In the genomic region with DNA sequence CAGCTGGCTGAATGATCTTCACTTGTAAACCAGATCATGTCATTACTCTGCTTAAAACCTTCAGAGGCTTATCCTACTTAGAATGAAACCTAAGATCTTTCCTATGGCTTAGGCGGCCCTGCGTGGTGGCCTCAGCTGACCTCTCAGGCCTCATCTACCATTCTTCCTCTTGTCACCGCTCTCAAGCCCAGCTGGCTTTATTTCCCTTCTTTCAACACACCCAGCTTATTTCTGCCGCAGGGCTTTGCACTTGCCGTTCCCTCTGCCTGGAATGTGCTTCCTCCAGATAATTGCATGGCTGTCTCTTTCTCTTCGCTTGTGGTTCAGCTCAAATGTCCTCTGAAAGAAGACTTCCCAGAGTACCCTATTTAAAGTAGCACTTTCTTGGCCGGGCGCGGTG, we compare ENCODE assay signal across 16 cellular contexts. TPM values are rescaled to one million over a fixed set of nuclear protein-coding genes. Genes with fewer than 3 reads are reported as not detected.
DNase-seq lines count a peak whose midpoint lies in the region; ATAC-seq and TF ChIP-seq lines count a peak whose summit lies in the region.
"Had no signal": no experiment of that assay in that cellular context is flagged by ENCODE, and none has a peak within 500 bp of the region (broad histone marks: within the 10 kb centered on the region; RNA-seq: fewer than 3 reads in every experiment).

No MANE protein-coding gene starts in this region.

- H3K27me3 ChIP-seq in right cardiac atrium (ENCODE audit: control insufficient read depth, insufficient read depth) (no peaks in the 10 kb centered on the region), gastrocnemius medialis (no peaks in the 10 kb centered on the region)
- H3K27me3 ChIP-seq: foreskin keratinocyte, suprapubic skin had no signal

- WGBS in right cardiac atrium = 71% methylated on average over 9 of the region's 9 CpGs

- H3K9me3 Mint-ChIP-seq in T-helper 2 cell treated with Interferon-gamma antibody and Interleukin-4, amounts not matched to agents 5 μg/mL and 100 μg/mL, for 36 hours = no peaks in the 10 kb centered on the region

- TF ChIP-seq POLR2A in gastrocnemius medialis (IDR thresholded peaks at IDR 0.05) = no peak

- H3K36me3 ChIP-seq in SK-N-MC (ENCODE audit: insufficient read depth, low read length) (no peaks in the 10 kb centered on the region), gastrocnemius medialis (no peaks in the 10 kb centered on the region)
- H3K36me3 ChIP-seq: suprapubic skin had no signal

- H3K4me3 Mint-ChIP-seq in T-helper 2 cell treated with Interferon-gamma antibody and Interleukin-4, amounts not matched to agents 5 μg/mL and 100 μg/mL, for 36 hours = no peak overlapping the region

- no peaks in the 10 kb centered on the region for H3K27me3 Mint-ChIP-seq in T-helper 2 cell treated with Interferon-gamma antibody and Interleukin-4, amounts not matched to agents 5 μg/mL and 100 μg/mL, for 36 hours (ENCODE audit: low read depth)

- H3K9ac ChIP-seq in SK-N-MC (ENCODE audit: insufficient read length) = no peak overlapping the region

- peak overlapping the region; percentile 58 for H3K27ac Mint-ChIP-seq in T-helper 2 cell treated with Interferon-gamma antibody and Interleukin-4, amounts not matched to agents 5 μg/mL and 100 μg/mL, for 36 hours

- peaks cover 26% of the 10 kb centered on the region for H3K4me1 Mint-ChIP-seq in T-helper 2 cell treated with Interferon-gamma antibody and Interleukin-4, amounts not matched to agents 5 μg/mL and 100 μg/mL, for 36 hours (ENCODE audit: low read depth)

- intact Hi-C loops in right cardiac atrium (cut with DNase I) = loop anchor here in 3 of 4 donors (10.0 kb wide), 3 partner anchors 205 to 325 kb away; partner anchors contain the start of genes BRME1 (in 1 of the 3) and CC2D1A (in 1 of the 3)
- intact Hi-C loops in gastrocnemius medialis (cut with DNase I; ENCODE audit: low total_unique reads) = loop anchor here (5.0 kb wide), 3 partner anchors 133 to 267 kb away; partner anchors contain the start of gene RFX1

- H3K4me3 ChIP-seq in SK-N-MC = 0 out of 2 replicates have a peak overlapping the region, but pooled peaks have one; percentile 1
- no peak overlapping the region for H3K4me3 ChIP-seq in right cardiac atrium (ENCODE audit: low read length)
- H3K4me3 ChIP-seq in gastrocnemius medialis = no peak overlapping the region
- H3K4me3 ChIP-seq: suprapubic skin had no signal

- TF ChIP-seq CTCF in gastrocnemius medialis (IDR thresholded peaks at IDR 0.05 in 4 of 5, conservative IDR thresholded peaks at IDR 0.05 in 1 of 5) (no peak), GM13976 (IDR thresholded peaks at IDR 0.05; ENCODE audit: borderline replicate concordance, control extremely low read depth, extremely low read depth, insufficient read depth, missing control alignments) (no peak)

- H3K36me3 Mint-ChIP-seq in T-helper 2 cell treated with Interferon-gamma antibody and Interleukin-4, amounts not matched to agents 5 μg/mL and 100 μg/mL, for 36 hours (ENCODE audit: low read depth) = peaks cover 13% of the 10 kb centered on the region

- no peak for DNase-seq in T-helper 2 cell treated with Interferon-gamma antibody and Interleukin-4, amounts not matched to agents 5 μg/mL and 100 μg/mL, for 36 hours (ENCODE audit: low spot score)
- DNase-seq in T-helper 2 cell (no peak), SK-N-MC (ENCODE audit: low read depth, low spot score) (no peak), right cardiac atrium (peak; percentile 21 to 67 (median 60)), gastrocnemius medialis (peak; percentile 55 to 91), pons (ENCODE audit: low spot score) (no peak), GM13976 (ENCODE audit: low spot score) (no peak)
- DNase-seq: caudate nucleus; NCI-H1694 treated with DMSO at 0.1 percent for 48 hours; stimulated activated CD4-positive, alpha-beta T cell treated with anti-CD3 and anti-CD28 coated beads, Interleukin-4, amount 100 ng/mL, for 24 hours had no signal

- in situ Hi-C loops in gastrocnemius medialis (cut with MboI; ENCODE audit: low sequenced_read_pairs in 4 of 4) (loop anchor here in 1 of 4 donors (5.0 kb wide), 1 partner anchor 68 kb away; the partner anchor contains the start of gene MISP3), GM13976 (cut with MboI; ENCODE audit: low sequenced_read_pairs, unreplicated experiment) (no loop called here)

- H3K9me3 ChIP-seq in SK-N-MC (ENCODE audit: low read depth, low read length) (no peaks in the 10 kb centered on the region), right cardiac atrium (ENCODE audit: control insufficient read depth, low read length) (no peaks in the 10 kb centered on the region), gastrocnemius medialis (no peaks in the 10 kb centered on the region)
- H3K9me3 ChIP-seq: suprapubic skin had no signal

- H3K27ac ChIP-seq in SK-N-MC (no peak overlapping the region), right cardiac atrium (ENCODE audit: low read length) (no peak overlapping the region), gastrocnemius medialis (peak overlapping the region; percentile 91 to 99 (median 98))
- H3K27ac ChIP-seq: foreskin keratinocyte, suprapubic skin had no signal

- H3K4me1 ChIP-seq in right cardiac atrium (ENCODE audit: control insufficient read depth, insufficient read depth, low read length) (no peaks in the 10 kb centered on the region), gastrocnemius medialis (peaks cover 24 to 32% of the 10 kb centered on the region in 2 donors)
- H3K4me1 ChIP-seq: foreskin keratinocyte had no signal

- ATAC-seq in right cardiac atrium (no peak), gastrocnemius medialis (peak; percentile 31 to 66), HG03460 (IDR thresholded peaks at IDR 0.05; ENCODE audit: unreplicated experiment) (no peak)
- ATAC-seq: foreskin keratinocyte, SK-N-SH treated with all-trans-retinoic acid at 6 μM for 48 hours had no signal

RNA-seq across cellular contexts. Expression of gene ASF1B, which starts 3.6 kb away (rescaled TPM):
- total RNA-seq in right cardiac atrium (1 to 10 TPM in 3 of 4 donors, under 1 TPM in 1; 0.56 to 1.4 (median 1.2) TPM), gastrocnemius medialis (1 to 10 TPM in 3 of 4 donors, not detected in 1; 1.2 to 4.1 (median 1.5) TPM)
- 0.29 TPM for polyA plus RNA-seq in right cardiac atrium

RNA-seq across cellular contexts. Expression of gene PRKACA, which starts 22.4 kb away (rescaled TPM):
- total RNA-seq in right cardiac atrium (100 to 1,000 TPM; 351 to 412 (median 373) TPM), gastrocnemius medialis (100 to 1,000 TPM in 3 of 4 donors, 10 to 100 TPM in 1; 74.7 to 180 (median 147) TPM)
- 256 TPM for polyA plus RNA-seq in right cardiac atrium

RNA-seq across cellular contexts. Expression of gene SAMD1, which starts 49.4 kb away (rescaled TPM):
- 10 to 100 TPM; 34.0 to 53.8 (median 42.5) TPM for total RNA-seq in right cardiac atrium
- 32.2 TPM for polyA plus RNA-seq in right cardiac atrium
- 10 to 100 TPM; 15.1 to 71.8 (median 40.2) TPM for total RNA-seq in gastrocnemius medialis

RNA-seq across cellular contexts. Expression of gene C19orf67, which starts 54.4 kb away (rescaled TPM):
- total RNA-seq in right cardiac atrium (not detected), gastrocnemius medialis (not detected)
- polyA plus RNA-seq in right cardiac atrium = not detected
- total RNA-seq: A172, foreskin keratinocyte, G401, suprapubic skin had no signal
- polyA plus RNA-seq: foreskin keratinocyte had no signal

Comparison
In these comparisons a context has a peak if more than half of its experiments do, and no peak if none do; other contexts are left out.
1. DNase-seq: peak in right cardiac atrium (3 of 3) and gastrocnemius medialis (2 of 2); none in T-helper 2 cell treated with Interferon-gamma antibody and Interleukin-4, amounts not matched to agents 5 μg/mL and 100 μg/mL, for 36 hours (single experiment), T-helper 2 cell (0 of 5), SK-N-MC (single experiment), pons (single experiment) and GM13976 (single experiment).
2. H3K27ac ChIP-seq: peak in gastrocnemius medialis (4 of 4); none in SK-N-MC (single experiment) and right cardiac atrium (single experiment).
3. ATAC-seq: peak in gastrocnemius medialis (2 of 2); none in right cardiac atrium (0 of 2) and HG03460 (single experiment).